Comparison of ENCODE assay signal across 9 cellular contexts in genomic region chr9:133429641-133430161, GRCh38. TPM values are rescaled to one million over a fixed set of nuclear protein-coding genes. Genes with fewer than 3 reads are reported as not detected.
A peak's percentile ranks its signal among the peaks of the same experiment; 100 is the strongest.
DNase-seq lines count a peak whose midpoint lies in the region; ATAC-seq and TF ChIP-seq lines count a peak whose summit lies in the region.
"Had no signal": no experiment of that assay in that cellular context is flagged by ENCODE, and none has a peak within 500 bp of the region (broad histone marks: within the 10 kb centered on the region; RNA-seq: fewer than 3 reads in every experiment).

No MANE protein-coding gene starts in this region.

- no peaks in the 10 kb centered on the region for H3K36me3 ChIP-seq in brain microvascular endothelial cell (replicated peaks)
- no peaks in the 10 kb centered on the region for H3K36me3 ChIP-seq in right lobe of liver
- no peaks in the 10 kb centered on the region for H3K36me3 ChIP-seq in gastrocnemius medialis

- peak; percentile 9 to 34 (median 24) for ATAC-seq in right lobe of liver
- ATAC-seq in GM19351 (IDR thresholded peaks at IDR 0.05; ENCODE audit: unreplicated experiment) = no peak
- ATAC-seq in gastrocnemius medialis = no peak

- H3K4me3 ChIP-seq in brain microvascular endothelial cell (ENCODE audit: low read depth, low read length) (no peak overlapping the region), right lobe of liver (no peak overlapping the region), gastrocnemius medialis (no peak overlapping the region)

- in situ Hi-C loops in brain microvascular endothelial cell (cut with HindIII; ENCODE audit: low pct_ligation_motif_present, low sequenced_read_pairs) = no loop called here
- in situ Hi-C loops in gastrocnemius medialis (cut with MboI; ENCODE audit: low sequenced_read_pairs in 4 of 4) = no loop called here

- WGBS in right lobe of liver (ENCODE audit: insufficient coverage, low coverage, low lambda C conversion rate, missing lambda C conversion rate) = 36% methylated on average over 20 of the region's 49 CpGs

- no peaks in the 10 kb centered on the region for H3K9me3 ChIP-seq in right lobe of liver
- no peaks in the 10 kb centered on the region for H3K9me3 ChIP-seq in gastrocnemius medialis

- H3K27ac ChIP-seq in brain microvascular endothelial cell = no peak overlapping the region
- no peak overlapping the region for H3K27ac ChIP-seq in right lobe of liver
- no peak overlapping the region for H3K27ac ChIP-seq in gastrocnemius medialis

- H3K4me1 ChIP-seq in right lobe of liver = peaks cover 0 to 7% (median 0%) of the 10 kb centered on the region in 4 donors
- H3K4me1 ChIP-seq in gastrocnemius medialis = peaks cover 5 to 12% of the 10 kb centered on the region in 2 donors

- TF ChIP-seq POLR2A in right lobe of liver (IDR thresholded peaks at IDR 0.05) (no peak), gastrocnemius medialis (IDR thresholded peaks at IDR 0.05) (no peak)

- TF ChIP-seq CTCF in AG09319 (IDR thresholded peaks at IDR 0.05; ENCODE audit: low read depth, low read length) (peak; percentile 22), GM20000 (IDR thresholded peaks at IDR 0.05; ENCODE audit: extremely low read depth, missing control alignments) (no peak), brain microvascular endothelial cell (IDR thresholded peaks at IDR 0.05; ENCODE audit: low read depth, low read length, missing control alignments) (peak; percentile 77), right lobe of liver (IDR thresholded peaks at IDR 0.05) (no peak), gastrocnemius medialis (IDR thresholded peaks at IDR 0.05 in 4 of 5, conservative IDR thresholded peaks at IDR 0.05 in 1 of 5) (no peak)

- peaks cover 11% of the 10 kb centered on the region for H3K27me3 ChIP-seq in brain microvascular endothelial cell (replicated peaks)
- no peaks in the 10 kb centered on the region for H3K27me3 ChIP-seq in right lobe of liver
- H3K27me3 ChIP-seq in gastrocnemius medialis = peaks cover 9 to 16% (median 10%) of the 10 kb centered on the region in 3 donors

- no peak for DNase-seq in AG09319 (ENCODE audit: extremely low read depth, low read depth)
- DNase-seq in GM20000 (ENCODE audit: low spot score) = peak; percentile 85
- peak; percentile 10 for DNase-seq in brain microvascular endothelial cell
- no peak for DNase-seq in right lobe of liver
- no peak for DNase-seq in NK-92 (lab: John Stamatoyannopoulos, UW; ENCODE audit: unreplicated experiment)
- DNase-seq in NCI-H2029 (lab: John Stamatoyannopoulos, UW) = no peak
- DNase-seq in gastrocnemius medialis = no peak
- DNase-seq: NCI-H1105 treated with DMSO at 0.1 percent for 48 hours had no signal

- intact Hi-C loops in right lobe of liver (cut with DNase I) (no loop called here), gastrocnemius medialis (cut with DNase I; ENCODE audit: low total_unique reads) (no loop called here)

RNA-seq across cellular contexts. Expression of gene ADAMTS13, which starts 7.5 kb away (rescaled TPM):
- total RNA-seq in right lobe of liver = 10 to 100 TPM in 3 of 6 experiments, 1 to 10 TPM in 3; 8.1 to 27.7 (median 11.3) TPM
- 1 to 10 TPM; 1.0 to 2.2 (median 1.4) TPM for total RNA-seq in gastrocnemius medialis

RNA-seq across cellular contexts. Expression of gene REXO4, which starts 11.9 kb away (rescaled TPM):
- total RNA-seq in right lobe of liver (10 to 100 TPM in 5 of 6 experiments, 1 to 10 TPM in 1; 9.5 to 19.9 (median 12.0) TPM), gastrocnemius medialis (10 to 100 TPM; 26.1 to 42.5 (median 34.6) TPM)

RNA-seq across cellular contexts. Expression of gene CACFD1, which starts 30.1 kb away (rescaled TPM):
- 10 to 100 TPM; 23.5 to 39.8 (median 32.9) TPM for total RNA-seq in right lobe of liver
- 10 to 100 TPM in 2 of 4 donors, 1 to 10 TPM in 2; 7.0 to 28.3 (median 10.1) TPM for total RNA-seq in gastrocnemius medialis

RNA-seq across cellular contexts. Expression of gene SLC2A6, which starts 49.2 kb away (rescaled TPM):
- total RNA-seq in right lobe of liver (1 to 10 TPM in 5 of 6 experiments, under 1 TPM in 1; 0.88 to 6.8 (median 2.8) TPM), gastrocnemius medialis (1 to 10 TPM in 2 of 4 donors, under 1 TPM in 2; 0.41 to 2.4 (median 1.4) TPM)

RNA-seq across cellular contexts. Expression of gene STKLD1, which starts 53.5 kb away (rescaled TPM):
- total RNA-seq in right lobe of liver = 1 to 10 TPM in 2 of 6 experiments, under 1 TPM in 3, not detected in 1; 0.43 to 2.6 (median 0.81) TPM
- 1 to 10 TPM in 2 of 4 donors, under 1 TPM in 1, not detected in 1; 0.35 to 1.4 (median 1.1) TPM for total RNA-seq in gastrocnemius medialis

Comparison
In these comparisons a context has a peak if more than half of its experiments do, and no peak if none do; other contexts are left out.
1. DNase-seq: peak in GM20000 (single experiment) and brain microvascular endothelial cell (single experiment); none in AG09319 (single experiment), right lobe of liver (0 of 3), NK-92 (single experiment), NCI-H2029 (single experiment) and gastrocnemius medialis (0 of 2).
2. CTCF ChIP-seq: peak in AG09319 (single experiment) and brain microvascular endothelial cell (single experiment); none in GM20000 (single experiment), right lobe of liver (0 of 4) and gastrocnemius medialis (0 of 5).
3. ATAC-seq: peak in right lobe of liver (4 of 4); none in GM19351 (single experiment) and gastrocnemius medialis (0 of 2).